8 cellular contexts compared by ENCODE assay signal in genomic region chr18:37566479-37567060, GRCh38. TPM values are rescaled to one million over a fixed set of nuclear protein-coding genes. Genes with fewer than 3 reads are reported as not detected.
DNase-seq lines count a peak whose midpoint lies in the region; ATAC-seq, FAIRE-seq and TF ChIP-seq lines count a peak whose summit lies in the region.

No MANE protein-coding gene starts in this region.

- no peak for FAIRE-seq in pancreas (lab: Jason Lieb, UNC)
- FAIRE-seq in RCC 7860 (lab: Jason Lieb, UNC) = no peak

- no peaks in the 10 kb centered on the region for H3K36me3 ChIP-seq in esophagus squamous epithelium
- H3K36me3 ChIP-seq in pancreas = no peaks in the 10 kb centered on the region

- H3K27ac ChIP-seq in esophagus squamous epithelium (no peak overlapping the region), pancreas (no peak overlapping the region)

- peak overlapping the region; percentile 20 to 66 (median 49) for H3K4me3 ChIP-seq in esophagus squamous epithelium
- H3K4me3 ChIP-seq in pancreas = peak overlapping the region; percentile 23 to 54 (median 45)

- intact Hi-C loops in esophagus squamous epithelium (cut with DNase I) (no loop called here), pancreas (cut with DNase I) (no loop called here)

- WGBS in esophagus squamous epithelium, 2 donors = 4 to 6% methylated on average over 16 to 21 of the region's 51 CpGs
- WGBS in pancreas, 2 donors = 1 to 2% methylated on average over 47 to 51 of the region's 51 CpGs

- H3K27me3 ChIP-seq in esophagus squamous epithelium = peaks cover 12 to 100% (median 20%) of the 10 kb centered on the region in 4 donors
- peaks cover 0 to 20% (median 8%) of the 10 kb centered on the region in 4 donors for H3K27me3 ChIP-seq in pancreas

- peaks cover 13 to 33% (median 23%) of the 10 kb centered on the region in 3 donors for H3K4me1 ChIP-seq in esophagus squamous epithelium
- H3K4me1 ChIP-seq in pancreas = peaks cover 0 to 7% (median 4%) of the 10 kb centered on the region in 3 donors

- no peak for TF ChIP-seq POLR2A in esophagus squamous epithelium (IDR thresholded peaks at IDR 0.05)

- H3K9me3 ChIP-seq in esophagus squamous epithelium (no peaks in the 10 kb centered on the region), pancreas (no peaks in the 10 kb centered on the region)

- DNase-seq in DMS153 (lab: John Stamatoyannopoulos, UW) (peak; percentile 61), NCI-H2171 treated with DMSO at 0.1 percent for 48 hours (lab: John Stamatoyannopoulos, UW) (peak; percentile 73), esophagus squamous epithelium (lab: John Stamatoyannopoulos, UW) (no peak), pancreas (no peak), mucosa of gallbladder (ENCODE audit: low spot score) (no peak), RCC 7860 (ENCODE audit: low spot score) (no peak)

- TF ChIP-seq CTCF in esophagus squamous epithelium (IDR thresholded peaks at IDR 0.05) = no peak
- no peak for TF ChIP-seq CTCF in pancreas (IDR thresholded peaks at IDR 0.05)

- ATAC-seq in pancreas (peak; percentile 8 to 33 (median 27)), GM19023 (IDR thresholded peaks at IDR 0.05; ENCODE audit: unreplicated experiment) (no peak), HG02870 (IDR thresholded peaks at IDR 0.05; ENCODE audit: unreplicated experiment) (no peak)

RNA-seq across cellular contexts. Expression of gene CELF4, which starts 1.0 kb away (rescaled TPM):
- total RNA-seq in esophagus squamous epithelium (not detected), pancreas (1 to 10 TPM; 1.0 to 3.3 (median 2.4) TPM), mucosa of gallbladder (3.8 TPM)
- 1 to 10 TPM; 3.0 to 10.0 TPM for polyA plus RNA-seq in pancreas

Comparison
In these comparisons a context has a peak if more than half of its experiments do, and no peak if none do; other contexts are left out.
1. DNase-seq: peak in DMS153 (single experiment) and NCI-H2171 treated with DMSO at 0.1 percent for 48 hours (single experiment); none in esophagus squamous epithelium (single experiment), pancreas (0 of 6), mucosa of gallbladder (single experiment) and RCC 7860 (single experiment).
2. ATAC-seq: peak in pancreas (4 of 4); none in GM19023 (single experiment) and HG02870 (single experiment).